9 cellular contexts compared by ENCODE assay signal in the genomic region with DNA sequence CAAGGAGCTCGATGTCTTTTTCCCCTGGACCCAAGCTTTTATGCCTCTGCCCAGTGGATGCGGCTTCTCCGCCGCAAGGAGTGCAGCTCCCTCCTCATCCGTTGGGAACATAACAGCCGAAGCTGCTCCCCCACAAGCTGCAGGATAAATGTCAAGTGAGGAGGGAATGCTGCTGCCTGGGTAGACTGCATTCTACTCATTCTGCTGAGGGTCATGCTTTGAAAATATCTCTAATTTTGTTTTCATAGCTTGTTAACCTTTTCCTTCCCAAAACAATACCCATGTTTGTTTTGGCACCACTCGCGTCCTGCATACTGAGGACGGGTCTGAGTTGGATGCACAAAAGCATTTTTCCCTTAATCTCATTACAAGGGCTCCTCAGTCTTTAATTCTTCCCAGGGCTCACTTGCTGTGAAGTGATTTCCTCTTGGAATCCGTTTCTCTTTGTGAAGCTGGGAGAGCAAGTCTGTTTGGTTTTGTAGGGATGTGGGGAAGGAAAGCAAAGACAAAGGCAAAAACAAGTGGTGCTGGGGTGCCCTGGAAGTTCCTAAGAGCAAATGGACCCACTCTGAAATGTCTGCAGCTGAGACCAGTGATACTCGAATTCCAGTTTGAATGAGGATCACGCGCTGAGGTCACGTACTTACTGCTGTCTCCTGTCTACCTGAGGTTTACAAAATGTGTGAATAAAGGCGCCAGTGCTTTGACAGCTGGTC.
DNase-seq lines count a peak whose midpoint lies in the region; ATAC-seq and TF ChIP-seq lines count a peak whose summit lies in the region.
"Had no signal": no experiment of that assay in that cellular context is flagged by ENCODE, and none has a peak within 500 bp of the region (broad histone marks: within the 10 kb centered on the region; RNA-seq: fewer than 3 reads in every experiment).

No MANE protein-coding gene starts in this region.

- H3K27me3 ChIP-seq in brain microvascular endothelial cell (replicated peaks): no peaks in the 10 kb centered on the region
- no peaks in the 10 kb centered on the region for H3K27me3 ChIP-seq in layer of hippocampus (ENCODE audit: control insufficient read depth, insufficient read depth, low read length)
- no peaks in the 10 kb centered on the region for H3K27me3 ChIP-seq in transverse colon
- H3K27me3 ChIP-seq in effector memory CD4-positive, alpha-beta T cell (replicated peaks; ENCODE audit: control insufficient read depth, insufficient read depth, low read length, poor library complexity, severe bottlenecking): no peaks in the 10 kb centered on the region

- TF ChIP-seq CTCF in brain microvascular endothelial cell (IDR thresholded peaks at IDR 0.05; ENCODE audit: low read depth, low read length, missing control alignments) (peak; percentile 25), transverse colon (IDR thresholded peaks at IDR 0.05) (no peak)

- H3K4me3 ChIP-seq in brain microvascular endothelial cell (ENCODE audit: low read depth, low read length): peak overlapping the region; percentile 10
- no peak overlapping the region for H3K4me3 ChIP-seq in transverse colon
- H3K4me3 ChIP-seq in effector memory CD4-positive, alpha-beta T cell (ENCODE audit: insufficient read depth, low read depth, low read length, poor library complexity, severe bottlenecking): no peak overlapping the region

- H3K36me3 ChIP-seq in brain microvascular endothelial cell (replicated peaks) (no peaks in the 10 kb centered on the region), transverse colon (no peaks in the 10 kb centered on the region)
- H3K36me3 ChIP-seq in effector memory CD4-positive, alpha-beta T cell (ENCODE audit: control insufficient read depth, insufficient read depth, low read length): no peaks in the 10 kb centered on the region

- H3K27ac ChIP-seq in brain microvascular endothelial cell (peak overlapping the region; percentile 67), layer of hippocampus (ENCODE audit: low read depth, low read length) (peak overlapping the region; percentile 47), transverse colon (peak overlapping the region; percentile 10 to 43 (median 32))
- no peak overlapping the region for H3K27ac ChIP-seq in effector memory CD4-positive, alpha-beta T cell (ENCODE audit: insufficient read depth, low read length, poor library complexity, severe bottlenecking)

- in situ Hi-C loops in brain microvascular endothelial cell (cut with HindIII; ENCODE audit: low pct_ligation_motif_present, low sequenced_read_pairs): loop anchor here (25.0 kb wide), 2 partner anchors 93 to 218 kb away; no protein-coding TSS in a partner anchor
- in situ Hi-C loops in transverse colon (cut with MboI; ENCODE audit: low pct_ligation_motif_present in 1 of 4, low pct_unique_long_range_greater_than_20kb in 1 of 4, low sequenced_read_pairs in 3 of 4): loop anchor here in 3 of 4 donors (25.0 kb wide), 1 partner anchor 93 kb away; no protein-coding TSS in a partner anchor

- no peak for ATAC-seq in HG02852 (IDR thresholded peaks at IDR 0.05; ENCODE audit: unreplicated experiment)

- peak; percentile 36 for DNase-seq in DMS53 (lab: John Stamatoyannopoulos, UW)
- no peak for DNase-seq in DMS53 treated with DMSO at 0.1 percent for 48 hours (lab: John Stamatoyannopoulos, UW; ENCODE audit: unreplicated experiment)
- peak; percentile 63 for DNase-seq in brain microvascular endothelial cell
- no peak for DNase-seq in transverse colon
- no peak for DNase-seq in DMS 273 (lab: John Stamatoyannopoulos, UW; ENCODE audit: unreplicated experiment)
- DNase-seq in effector memory CD4-positive, alpha-beta T cell: no peak
- DNase-seq: NK-92 treated with Interleukin-12 subunit alpha and Interleukin-12 subunit beta, amount 100 ng/mL, for 24 hours had no signal

- H3K4me1 ChIP-seq in transverse colon: peaks cover 0 to 11% (median 4%) of the 10 kb centered on the region in 4 donors
- H3K4me1 ChIP-seq in effector memory CD4-positive, alpha-beta T cell (ENCODE audit: control insufficient read depth, insufficient read depth, low read length, poor library complexity, severe bottlenecking): no peaks in the 10 kb centered on the region

- intact Hi-C loops in transverse colon (cut with DNase I; ENCODE audit: low total_unique reads): no loop called here

- 52 to 61% methylated on average over 6 to 15 of the region's 15 CpGs for WGBS in transverse colon (ENCODE audit: low coverage in 1 of 2), 2 donors

- no peaks in the 10 kb centered on the region for H3K9me3 ChIP-seq in transverse colon
- H3K9me3 ChIP-seq in effector memory CD4-positive, alpha-beta T cell (ENCODE audit: control insufficient read depth, low read length): no peaks in the 10 kb centered on the region

- TF ChIP-seq POLR2A in transverse colon (IDR thresholded peaks at IDR 0.05): no peak

- no peak for TF ChIP-seq EP300 in transverse colon (IDR thresholded peaks at IDR 0.05; ENCODE audit: low read depth)

Comparison
In these comparisons a context has a peak if more than half of its experiments do, and no peak if none do; other contexts are left out.
1. DNase-seq: peak in DMS53 (single experiment) and brain microvascular endothelial cell (single experiment); none in DMS53 treated with DMSO at 0.1 percent for 48 hours (single experiment), transverse colon (single experiment), DMS 273 (single experiment) and effector memory CD4-positive, alpha-beta T cell (0 of 3).